ENCODE assay signal across 8 cellular contexts in the genomic region with DNA sequence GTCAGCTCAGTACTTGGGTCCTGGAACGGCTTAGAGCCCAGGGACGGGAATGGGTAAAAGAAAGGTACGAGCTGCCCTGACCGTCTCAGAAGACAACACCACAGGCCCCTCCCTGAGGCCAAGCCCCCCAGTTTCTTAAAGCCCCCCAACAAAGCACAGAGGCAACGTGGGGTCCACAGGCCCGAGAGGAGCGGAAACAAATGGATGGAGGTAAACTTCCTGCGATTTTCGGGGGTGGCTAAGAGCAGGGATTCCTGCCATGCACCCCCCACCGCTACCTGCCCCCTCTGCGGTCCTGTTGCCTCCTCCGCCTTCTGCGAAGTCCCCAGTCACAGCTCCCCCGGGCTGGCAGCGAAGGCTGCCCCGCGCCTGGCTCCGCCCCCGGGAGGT. TPM values are rescaled to one million over a fixed set of nuclear protein-coding genes. Genes with fewer than 3 reads are reported as not detected.
DNase-seq lines count a peak whose midpoint lies in the region; ATAC-seq and TF ChIP-seq lines count a peak whose summit lies in the region.
"Had no signal": no experiment of that assay in that cellular context is flagged by ENCODE, and none has a peak within 500 bp of the region (broad histone marks: within the 10 kb centered on the region; RNA-seq: fewer than 3 reads in every experiment).

No MANE protein-coding gene starts in this region.

- H3K27ac ChIP-seq in trophoblast cell (ENCODE audit: low read depth, low read length), result no peak overlapping the region

- ATAC-seq in HG03280 (IDR thresholded peaks at IDR 0.05; ENCODE audit: unreplicated experiment), result no peak

- whole genome bisulfite sequencing in trophoblast cell (ENCODE audit: extremely low coverage, insufficient coverage, insufficient read length), result no CpG with 5 or more reads among the region's 19 CpGs

- CTCF ChIA-PET in HEK293T (lab: Yijun Ruan, JAX), result interaction anchor here (0.5 kb wide), 1 partner anchor 50 kb away, joined by 4 read pairs; no protein-coding TSS in a partner anchor

- H3K4me3 ChIP-seq in foreskin fibroblast (ENCODE audit: low read depth in 1 of 2, low read length in 2 of 2), result peak overlapping the region; percentile 81 to 87
- peak overlapping the region; percentile 74 for H3K4me3 ChIP-seq in trophoblast cell (ENCODE audit: low read depth, low read length)

- H3K14ac ChIP-seq in trophoblast cell (ENCODE audit: low read length), result no peak overlapping the region

- no peak overlapping the region for H2BK12ac ChIP-seq in trophoblast cell (ENCODE audit: low read length)

- H3K36me3 Mint-ChIP-seq in activated CD4-positive, alpha-beta T cell treated with anti-CD3 and anti-CD28 coated beads, Interleukin-2, amount 10 ng/mL, durations not matched to agents 24 days and 14 days (ENCODE audit: low read depth), result no peaks in the 10 kb centered on the region

- peaks cover 2% of the 10 kb centered on the region for H3K27me3 ChIP-seq in trophoblast cell (ENCODE audit: insufficient read depth, low read length)

- peaks cover 2% of the 10 kb centered on the region for H3K79me1 ChIP-seq in trophoblast cell (ENCODE audit: low read length)

- peaks cover 17% of the 10 kb centered on the region for H3K27me3 Mint-ChIP-seq in activated CD4-positive, alpha-beta T cell treated with anti-CD3 and anti-CD28 coated beads, Interleukin-2, amount 10 ng/mL, durations not matched to agents 24 days and 14 days

- no peaks in the 10 kb centered on the region for H3K9me3 Mint-ChIP-seq in activated CD4-positive, alpha-beta T cell treated with anti-CD3 and anti-CD28 coated beads, Interleukin-2, amount 10 ng/mL, durations not matched to agents 24 days and 14 days
- H3K9me3 Mint-ChIP-seq: T-helper 1 cell treated with Interleukin-12 subunit alpha and Interleukin-12 subunit beta and Interleukin-4 antibody, amounts not matched to agents 30 μg/mL and 1 μg/mL, for 36 hours had no signal

- TF ChIP-seq CTCF in foreskin fibroblast (IDR thresholded peaks at IDR 0.05; ENCODE audit: low read depth, low read length), result no peak

- H2AK5ac ChIP-seq in trophoblast cell (ENCODE audit: low read length), result no peak overlapping the region

- no peak overlapping the region for H2AFZ ChIP-seq in trophoblast cell (ENCODE audit: insufficient read depth, low read length, poor library complexity)

- H3K36me3 ChIP-seq in trophoblast cell (ENCODE audit: control insufficient read depth in 1 of 2, insufficient read depth in 2 of 2, low read length in 2 of 2), result no peaks in the 10 kb centered on the region

- no peak overlapping the region for H3K4ac ChIP-seq in trophoblast cell (ENCODE audit: low read depth, low read length)

- H3K4me3 Mint-ChIP-seq in activated CD4-positive, alpha-beta T cell treated with anti-CD3 and anti-CD28 coated beads, Interleukin-2, amount 10 ng/mL, durations not matched to agents 24 days and 14 days, result peak overlapping the region; percentile 48
- H3K4me3 Mint-ChIP-seq: T-helper 1 cell treated with Interleukin-12 subunit alpha and Interleukin-12 subunit beta and Interleukin-4 antibody, amounts not matched to agents 30 μg/mL and 1 μg/mL, for 36 hours had no signal

- no peaks in the 10 kb centered on the region for H3K4me1 Mint-ChIP-seq in activated CD4-positive, alpha-beta T cell treated with anti-CD3 and anti-CD28 coated beads, Interleukin-2, amount 10 ng/mL, durations not matched to agents 24 days and 14 days

- H2BK120ac ChIP-seq in trophoblast cell (ENCODE audit: insufficient read depth, low read length, poor library complexity), result no peak overlapping the region

- DNase-seq in HEK293T (ENCODE audit: extremely low spot score), result peak; percentile 74
- DNase-seq in activated CD4-positive, alpha-beta T cell treated with anti-CD3 and anti-CD28 coated beads, Interleukin-2, amount 10 ng/mL, durations not matched to agents 24 days and 14 days, result no peak
- peak; percentile 20 to 70 for DNase-seq in foreskin fibroblast
- no peak for DNase-seq in trophoblast cell
- DNase-seq in NCI-H2081 (lab: John Stamatoyannopoulos, UW), result no peak
- no peak for DNase-seq in NCI-H187 treated with DMSO at 0.1 percent for 48 hours (lab: John Stamatoyannopoulos, UW)

- H3K79me2 ChIP-seq in trophoblast cell (ENCODE audit: control insufficient read depth, insufficient read depth, low read length, poor library complexity), result no peaks in the 10 kb centered on the region

- H3K23ac ChIP-seq in trophoblast cell (ENCODE audit: low read length), result no peak overlapping the region

- H4K91ac ChIP-seq in trophoblast cell (ENCODE audit: low read depth, low read length), result no peak overlapping the region

- no peak overlapping the region for H4K8ac ChIP-seq in trophoblast cell (ENCODE audit: low read depth, low read length)

- H3K4me2 ChIP-seq in trophoblast cell (ENCODE audit: low read length), result peak overlapping the region; percentile 81

- no peak overlapping the region for H4K12ac ChIP-seq in trophoblast cell (ENCODE audit: low read depth, low read length)

- intact Hi-C loops in activated CD4-positive, alpha-beta T cell treated with anti-CD3 and anti-CD28 coated beads, Interleukin-2, amount 10 ng/mL, durations not matched to agents 24 days and 14 days (cut with micrococcal nuclease), result no loop called here

- no peak overlapping the region for H3K27ac Mint-ChIP-seq in activated CD4-positive, alpha-beta T cell treated with anti-CD3 and anti-CD28 coated beads, Interleukin-2, amount 10 ng/mL, durations not matched to agents 24 days and 14 days
- H3K27ac Mint-ChIP-seq: T-helper 1 cell treated with Interleukin-12 subunit alpha and Interleukin-12 subunit beta and Interleukin-4 antibody, amounts not matched to agents 30 μg/mL and 1 μg/mL, for 36 hours had no signal

- no peaks in the 10 kb centered on the region for H3K9me3 ChIP-seq in trophoblast cell (ENCODE audit: insufficient read depth, low read depth, low read length)

- POLR2A ChIA-PET in HEK293T (lab: Yijun Ruan, JAX), result interaction anchor here (1.9 kb wide), 1 partner anchor 48 kb away, joined by 9 read pairs; a partner anchor contains a TSS

- H3K9ac ChIP-seq in trophoblast cell (ENCODE audit: low read length), result no peak overlapping the region

- H2BK5ac ChIP-seq in trophoblast cell (ENCODE audit: low read depth, low read length, poor library complexity), result no peak overlapping the region

- H3K18ac ChIP-seq in trophoblast cell (ENCODE audit: low read length), result no peak overlapping the region

- peaks cover 0 to 12% of the 10 kb centered on the region in 2 experiments for H3K4me1 ChIP-seq in trophoblast cell (ENCODE audit: control insufficient read depth in 1 of 2, insufficient read depth in 2 of 2, low read length in 2 of 2)

TF ChIP-seq in HEK293T, 16 proteins besides CTCF, POLR2A, EP300 and RAD21:
- TF ChIP-seq NFRKB (IDR thresholded peaks at IDR 0.05), result no peak
- TF ChIP-seq HDGF (IDR thresholded peaks at IDR 0.05; ENCODE audit: borderline replicate concordance), result no peak
- TF ChIP-seq BHLHE40 (IDR thresholded peaks at IDR 0.05; ENCODE audit: borderline replicate concordance), result no peak
- TF ChIP-seq L3MBTL2 (conservative IDR thresholded peaks at IDR 0.05), result no peak
- no peak for TF ChIP-seq FOXM1 (IDR thresholded peaks at IDR 0.05; ENCODE audit: borderline replicate concordance)
- TF ChIP-seq SUZ12 (IDR thresholded peaks at IDR 0.05), result no peak
- no peak for TF ChIP-seq SP1 (IDR thresholded peaks at IDR 0.05)
- TF ChIP-seq ELF4 (IDR thresholded peaks at IDR 0.05), result no peak
- no peak for TF ChIP-seq CTBP1 (IDR thresholded peaks at IDR 0.05; ENCODE audit: borderline replicate concordance)
- TF ChIP-seq, protein P1, sequence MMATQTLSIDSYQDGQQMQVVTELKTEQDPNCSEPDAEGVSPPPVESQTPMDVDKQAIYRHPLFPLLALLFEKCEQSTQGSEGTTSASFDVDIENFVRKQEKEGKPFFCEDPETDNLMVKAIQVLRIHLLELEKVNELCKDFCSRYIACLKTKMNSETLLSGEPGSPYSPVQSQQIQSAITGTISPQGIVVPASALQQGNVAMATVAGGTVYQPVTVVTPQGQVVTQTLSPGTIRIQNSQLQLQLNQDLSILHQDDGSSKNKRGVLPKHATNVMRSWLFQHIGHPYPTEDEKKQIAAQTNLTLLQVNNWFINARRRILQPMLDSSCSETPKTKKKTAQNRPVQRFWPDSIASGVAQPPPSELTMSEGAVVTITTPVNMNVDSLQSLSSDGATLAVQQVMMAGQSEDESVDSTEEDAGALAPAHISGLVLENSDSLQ (IDR thresholded peaks at IDR 0.05), result no peak
- no peak for TF ChIP-seq ZNF384 (IDR thresholded peaks at IDR 0.05)
- TF ChIP-seq ARNT (IDR thresholded peaks at IDR 0.05), result no peak
- TF ChIP-seq TARDBP (IDR thresholded peaks at IDR 0.05), result no peak
- no peak for TF ChIP-seq LEF1 (IDR thresholded peaks at IDR 0.05; ENCODE audit: borderline replicate concordance)

RNA-seq across cellular contexts. Expression of a gene that starts 48.2 kb away (rescaled TPM):
- 0.05 and 0.09 TPM in 2 replicates for total RNA-seq in activated CD4-positive, alpha-beta T cell treated with anti-CD3 and anti-CD28 coated beads, Interleukin-2, amount 10 ng/mL, durations not matched to agents 24 days and 14 days
- polyA plus RNA-seq in trophoblast cell (2013), result 17.3 and 18.1 TPM in 2 replicates

Comparison
In these comparisons a context has a peak if more than half of its experiments do, and no peak if none do; other contexts are left out.
1. DNase-seq: peak in HEK293T (single experiment) and foreskin fibroblast (2 of 2); none in activated CD4-positive, alpha-beta T cell treated with anti-CD3 and anti-CD28 coated beads, Interleukin-2, amount 10 ng/mL, durations not matched to agents 24 days and 14 days (single experiment), trophoblast cell (0 of 2), NCI-H2081 (0 of 2) and NCI-H187 treated with DMSO at 0.1 percent for 48 hours (single experiment).